In genomic region chr9:124456341-124457078, GRCh38 we compare ENCODE assay signal across 26 cellular contexts. TPM values are rescaled to one million over a fixed set of nuclear protein-coding genes. Genes with fewer than 3 reads are reported as not detected.
DNase-seq lines count a peak whose midpoint lies in the region; ATAC-seq, FAIRE-seq and TF ChIP-seq lines count a peak whose summit lies in the region.
"Had no signal": no experiment of that assay in that cellular context is flagged by ENCODE, and none has a peak within 500 bp of the region (broad histone marks: within the 10 kb centered on the region; RNA-seq: fewer than 3 reads in every experiment).

No MANE protein-coding gene starts in this region.

- FAIRE-seq in GM12892 (lab: Jason Lieb, UNC) (no peak), bronchial epithelial cell (lab: Jason Lieb, UNC) (peak; percentile 18)
- FAIRE-seq: G401.6 had no signal

- no peak overlapping the region for H3K9ac ChIP-seq in neural progenitor cell
- no peak overlapping the region for H3K9ac ChIP-seq in GM23248

- intact Hi-C loops in CD14-positive monocyte (cut with micrococcal nuclease) = no loop called here
- intact Hi-C loops in sciatic nerve (cut with DNase I) = no loop called here

- H3K27me3 ChIP-seq in bronchial epithelial cell (ENCODE audit: control insufficient read depth, insufficient read depth, low read length) (no peaks in the 10 kb centered on the region), neural progenitor cell (peaks cover 31% of the 10 kb centered on the region), GM23248 (replicated peaks; ENCODE audit: insufficient read depth) (peaks cover 6% of the 10 kb centered on the region; the same call in 1 of the 2 replicates)

- H3K4me3 Mint-ChIP-seq in CD14-positive monocyte = no peak overlapping the region
- H3K4me3 Mint-ChIP-seq in neural progenitor cell = no peak overlapping the region
- H3K4me3 Mint-ChIP-seq in activated T-cell treated with anti-CD3 and anti-CD28 coated beads, Interleukin-2, amount 50 U/mL, for 72 hours = no peak overlapping the region
- H3K4me3 Mint-ChIP-seq: GM23338, HFFc6 had no signal

- peaks cover under 1% of the 10 kb centered on the region for H3K4me1 ChIP-seq in neural progenitor cell
- no peaks in the 10 kb centered on the region for H3K4me1 ChIP-seq in GM23248 (ENCODE audit: insufficient read depth)

- H3K79me2 ChIP-seq in neural progenitor cell (ENCODE audit: low read depth) (no peaks in the 10 kb centered on the region), GM23248 (ENCODE audit: insufficient read depth) (no peaks in the 10 kb centered on the region)

- H3K27ac ChIP-seq in neural progenitor cell = no peak overlapping the region
- no peak overlapping the region for H3K27ac ChIP-seq in GM23248
- H3K27ac ChIP-seq: HL-60, RWPE1 had no signal

- H3K36me3 ChIP-seq in bronchial epithelial cell (ENCODE audit: control insufficient read depth, insufficient read depth, low read length) (no peaks in the 10 kb centered on the region), neural progenitor cell (no peaks in the 10 kb centered on the region), GM23248 (ENCODE audit: low read depth) (no peaks in the 10 kb centered on the region)

- TF ChIP-seq POLR2A in GM12892 (IDR thresholded peaks at IDR 0.05; ENCODE audit: low read depth, low read length) = no peak

- H3K27ac Mint-ChIP-seq in CD14-positive monocyte (no peak overlapping the region), neural progenitor cell (peak overlapping the region; percentile 20)
- no peak overlapping the region for H3K27ac Mint-ChIP-seq in activated T-cell treated with anti-CD3 and anti-CD28 coated beads, Interleukin-2, amount 50 U/mL, for 72 hours
- H3K27ac Mint-ChIP-seq: GM23338, HFFc6 had no signal

- in situ Hi-C loops in GM23248 (cut with MboI) = no loop called here

- H3K9me3 Mint-ChIP-seq in CD14-positive monocyte = peaks cover 0 to 3% (median 0%) of the 10 kb centered on the region in 7 donors
- no peaks in the 10 kb centered on the region for H3K9me3 Mint-ChIP-seq in neural progenitor cell
- no peaks in the 10 kb centered on the region for H3K9me3 Mint-ChIP-seq in activated T-cell treated with anti-CD3 and anti-CD28 coated beads, Interleukin-2, amount 50 U/mL, for 72 hours
- H3K9me3 Mint-ChIP-seq: GM23338, HFFc6 had no signal

- no peaks in the 10 kb centered on the region for H3K9me2 ChIP-seq in GM23248 (ENCODE audit: insufficient read depth)

- no peak overlapping the region for H3K4me3 ChIP-seq in bronchial epithelial cell (ENCODE audit: low read depth, low read length)
- no peak overlapping the region for H3K4me3 ChIP-seq in neural progenitor cell
- no peak overlapping the region for H3K4me3 ChIP-seq in GM23248
- H3K4me3 ChIP-seq: GM23338 had no signal

- 43 to 45% methylated on average over 15 of the region's 15 CpGs for WGBS in GM23248 (ENCODE audit: low coverage in 1 of 2, low lambda C conversion rate in 2 of 2, missing lambda C conversion rate in 2 of 2), 2 experiments

- peaks cover 3% of the 10 kb centered on the region for H4K20me1 ChIP-seq in neural progenitor cell (ENCODE audit: low read depth)
- no peaks in the 10 kb centered on the region for H4K20me1 ChIP-seq in GM23248 (ENCODE audit: insufficient read depth)

- DNase-seq in CD14-positive monocyte (ENCODE audit: low spot score) (peak; percentile 33), GM12892 (ENCODE audit: insufficient read length) (peak; percentile 7), bronchial epithelial cell (ENCODE audit: low read depth) (no peak), neural progenitor cell (ENCODE audit: low spot score) (no peak), sciatic nerve (ENCODE audit: low spot score) (no peak), GM23248 (no peak)
- DNase-seq in activated T-cell treated with anti-CD3 and anti-CD28 coated beads, Interleukin-2, amount 50 U/mL, for 72 hours = no peak
- DNase-seq: COR-L47, DMS 273 treated with DMSO at 0.1 percent for 48 hours, DND-41, HFFc6, Karpas-422, NCI-H1417 treated with DMSO at 0.1 percent for 48 hours, NCI-H1930, NCI-H345, NCI-H526, PC-3, SIG-M5 had no signal

- H3F3A ChIP-seq in neural progenitor cell (ENCODE audit: low read depth) = no peaks in the 10 kb centered on the region
- H3F3A ChIP-seq in GM23248 (ENCODE audit: insufficient read depth) = no peaks in the 10 kb centered on the region

- H3K27me3 Mint-ChIP-seq in CD14-positive monocyte (ENCODE audit: low read depth in 3 of 3) = peaks cover 18 to 37% (median 30%) of the 10 kb centered on the region in 3 donors
- H3K27me3 Mint-ChIP-seq in neural progenitor cell (ENCODE audit: insufficient read depth, low read depth) = peaks cover 24% of the 10 kb centered on the region
- peaks cover 12% of the 10 kb centered on the region for H3K27me3 Mint-ChIP-seq in activated T-cell treated with anti-CD3 and anti-CD28 coated beads, Interleukin-2, amount 50 U/mL, for 72 hours (ENCODE audit: low read depth)

- H3K36me3 Mint-ChIP-seq in CD14-positive monocyte (no peaks in the 10 kb centered on the region), neural progenitor cell (no peaks in the 10 kb centered on the region)
- H3K36me3 Mint-ChIP-seq in activated T-cell treated with anti-CD3 and anti-CD28 coated beads, Interleukin-2, amount 50 U/mL, for 72 hours (ENCODE audit: insufficient read depth in 2 of 2) = no peaks in the 10 kb centered on the region
- H3K36me3 Mint-ChIP-seq: IgD-negative memory B cell had no signal

- H2AFZ ChIP-seq in neural progenitor cell (replicated peaks) = no peak overlapping the region
- H2AFZ ChIP-seq in GM23248 = no peak overlapping the region
- H2AFZ ChIP-seq: GM23338 had no signal

- H3K4me1 Mint-ChIP-seq in CD14-positive monocyte (no peaks in the 10 kb centered on the region), neural progenitor cell (peaks cover 1% of the 10 kb centered on the region)
- H3K4me1 Mint-ChIP-seq in activated T-cell treated with anti-CD3 and anti-CD28 coated beads, Interleukin-2, amount 50 U/mL, for 72 hours (ENCODE audit: low read depth) = peaks cover under 1% of the 10 kb centered on the region
- H3K4me1 Mint-ChIP-seq: IgD-negative memory B cell had no signal

- H3K4me2 ChIP-seq in neural progenitor cell (no peak overlapping the region), GM23248 (ENCODE audit: unreplicated experiment) (no peak overlapping the region)
- H3K4me2 ChIP-seq: GM23338 had no signal

- ATAC-seq in sciatic nerve = no peak
- no peak for ATAC-seq in GM21360 (IDR thresholded peaks at IDR 0.05; ENCODE audit: unreplicated experiment)
- no peak for ATAC-seq in activated T-cell treated with anti-CD3 and anti-CD28 coated beads, Interleukin-2, amount 50 U/mL, for 72 hours (replicated peaks in 1 of 2)
- ATAC-seq: GM23338, PC-3 had no signal

- TF ChIP-seq CTCF in CD14-positive monocyte (IDR thresholded peaks at IDR 0.05) = no peak
- no peak for TF ChIP-seq CTCF in bronchial epithelial cell (IDR thresholded peaks at IDR 0.05; ENCODE audit: insufficient read depth, low read length, severe bottlenecking)
- TF ChIP-seq CTCF in neural progenitor cell (IDR thresholded peaks at IDR 0.05) = no peak

- H3K9me3 ChIP-seq in neural progenitor cell (ENCODE audit: low read depth) (no peaks in the 10 kb centered on the region), GM23248 (ENCODE audit: low read depth) (no peaks in the 10 kb centered on the region)

RNA-seq across cellular contexts. Expression of gene ADGRD2, which starts 6.3 kb away (rescaled TPM):
- polyA plus RNA-seq in CD14-positive monocyte = not detected
- 0.15 TPM for polyA plus RNA-seq in GM12892 (2012; ENCODE audit: missing spikeins)
- 0.38 TPM in 1 of 2 replicates, not detected in the other for total RNA-seq in bronchial epithelial cell
- total RNA-seq in neural progenitor cell (ENCODE audit: low replicate concordance) = 0.13 and 0.43 TPM in 2 replicates
- not detected for total RNA-seq in sciatic nerve
- total RNA-seq in GM23248 (2014; rRNA removed; shearing (Covaris generic)) = not detected in 2 replicates
- polyA plus RNA-seq in GM23248 (2016; fragmentation: Nextera tagmentation; extraction: Ambion mirVana) = not detected in 2 replicates
- not detected for total RNA-seq in activated T-cell treated with anti-CD3 and anti-CD28 coated beads, Interleukin-2, amount 50 U/mL, for 72 hours
- total RNA-seq: HFFc6, HT1080, MCF 10A, PC-3 had no signal
- polyA plus RNA-seq: IgD-negative memory B cell had no signal

RNA-seq across cellular contexts. Expression of gene PSMB7, which starts 41.3 kb away (rescaled TPM):
- polyA plus RNA-seq in CD14-positive monocyte (100 to 1,000 TPM; 191 to 194 TPM), GM23248 (2016; fragmentation: Nextera tagmentation; extraction: Ambion mirVana) (245 and 249 TPM in 2 replicates)
- 232 TPM for polyA plus RNA-seq in GM12892 (2012; ENCODE audit: missing spikeins)
- total RNA-seq in bronchial epithelial cell (275 and 335 TPM in 2 replicates), neural progenitor cell (ENCODE audit: low replicate concordance) (249 and 270 TPM in 2 replicates), sciatic nerve (87.6 TPM)
- total RNA-seq in GM23248 (2014; rRNA removed; shearing (Covaris generic)) = 182 and 202 TPM in 2 replicates
- 100 to 1,000 TPM; 120 to 126 TPM for total RNA-seq in activated T-cell treated with anti-CD3 and anti-CD28 coated beads, Interleukin-2, amount 50 U/mL, for 72 hours

RNA-seq across cellular contexts. Expression of gene NR5A1, which starts 50.7 kb away (rescaled TPM):
- polyA plus RNA-seq in CD14-positive monocyte (not detected), GM23248 (2016; fragmentation: Nextera tagmentation; extraction: Ambion mirVana) (not detected in 2 replicates)
- 0.38 TPM for polyA plus RNA-seq in GM12892 (2012; ENCODE audit: missing spikeins)
- total RNA-seq in bronchial epithelial cell (not detected in 2 replicates), neural progenitor cell (ENCODE audit: low replicate concordance) (1.0 and 3.3 TPM in 2 replicates), sciatic nerve (not detected)
- total RNA-seq in GM23248 (2014; rRNA removed; shearing (Covaris generic)) = not detected in 2 replicates
- total RNA-seq in activated T-cell treated with anti-CD3 and anti-CD28 coated beads, Interleukin-2, amount 50 U/mL, for 72 hours = under 1 TPM in 1 of 2 donors, not detected in 1; 0.07 TPM
- total RNA-seq: HFFc6, HT1080, MCF 10A, PC-3 had no signal
- polyA plus RNA-seq: GM23338, IgD-negative memory B cell had no signal

Comparison
In these comparisons a context has a peak if more than half of its experiments do, and no peak if none do; other contexts are left out.
1. DNase-seq: peak in CD14-positive monocyte (single experiment) and GM12892 (single experiment); none in bronchial epithelial cell (single experiment), neural progenitor cell (single experiment), sciatic nerve (single experiment), GM23248 (single experiment) and activated T-cell treated with anti-CD3 and anti-CD28 coated beads, Interleukin-2, amount 50 U/mL, for 72 hours (0 of 2).